In the genomic region with DNA sequence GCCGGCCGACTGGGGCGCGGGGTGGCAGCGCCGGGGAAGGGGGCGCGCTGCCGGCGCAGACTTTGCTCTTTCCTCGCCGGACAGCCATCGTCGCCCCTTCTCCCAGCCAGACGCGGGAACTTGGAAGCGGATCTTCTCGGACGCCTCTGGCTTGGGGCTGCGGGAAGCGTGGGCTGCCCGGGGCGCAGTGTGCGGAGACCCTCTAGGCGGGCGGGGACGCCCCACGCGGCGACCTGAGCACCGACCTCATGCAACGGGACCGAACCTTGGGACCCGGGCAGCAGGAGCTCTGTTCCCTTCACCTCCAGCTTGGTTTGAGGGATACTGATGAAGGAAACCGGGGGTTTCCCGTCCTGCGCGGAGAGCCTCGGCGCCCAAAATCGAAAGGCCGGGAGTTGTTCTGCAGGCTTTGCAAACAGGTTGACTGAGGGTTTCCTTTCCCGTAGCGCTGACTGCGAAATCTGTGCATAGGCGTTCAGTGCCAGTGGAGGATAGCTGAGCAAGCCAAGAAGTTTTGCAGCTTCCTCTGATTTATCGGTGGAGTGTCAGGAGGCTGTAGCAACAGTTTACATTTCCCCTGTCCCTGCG, we compare ENCODE assay signal across 11 cellular contexts. TPM values are rescaled to one million over a fixed set of nuclear protein-coding genes. Genes with fewer than 3 reads are reported as not detected.
DNase-seq lines count a peak whose midpoint lies in the region; ATAC-seq lines count a peak whose summit lies in the region.
"Had no signal": no experiment of that assay in that cellular context is flagged by ENCODE, and none has a peak within 500 bp of the region (broad histone marks: within the 10 kb centered on the region; RNA-seq: fewer than 3 reads in every experiment).

No MANE protein-coding gene starts in this region.

- H3K4me3 ChIP-seq in iPS-15b (ENCODE audit: low read depth, low read length) (peak overlapping the region; percentile 67), skin epidermis (peak overlapping the region; percentile 1 to 37 (median 17))
- H3K4me3 ChIP-seq: SK-N-MC had no signal

- H3K4me3 Mint-ChIP-seq in activated naive CD8-positive, alpha-beta T cell treated with anti-CD3 and anti-CD28 coated beads for 36 hours = peak overlapping the region; percentile 10

- H3K27ac ChIP-seq in skin epidermis = no peak overlapping the region
- H3K27ac ChIP-seq: SK-N-MC had no signal

- H3K36me3 ChIP-seq in iPS-15b (ENCODE audit: control insufficient read depth, insufficient read depth, low read length) = no peaks in the 10 kb centered on the region

- H3K9ac ChIP-seq in iPS-15b (ENCODE audit: low read depth, low read length) = peak overlapping the region; percentile 43

- DNase-seq in NCI-H1092 treated with DMSO at 0.1 percent for 48 hours (lab: John Stamatoyannopoulos, UW) (peak; percentile 11), NCI-H1092 (lab: John Stamatoyannopoulos, UW) (no peak), pons (ENCODE audit: low spot score) (no peak), NCI-H226 (no peak)
- peak; percentile 4 for DNase-seq in activated naive CD8-positive, alpha-beta T cell treated with anti-CD3 and anti-CD28 coated beads for 36 hours
- DNase-seq: stimulated activated naive CD4-positive, alpha-beta T cell had no signal

- H3K9me3 ChIP-seq in iPS-15b (ENCODE audit: control insufficient read depth, insufficient read depth, low read length) = no peaks in the 10 kb centered on the region

- H3K9me3 Mint-ChIP-seq in activated naive CD8-positive, alpha-beta T cell treated with anti-CD3 and anti-CD28 coated beads for 36 hours = no peaks in the 10 kb centered on the region

- H3K4me1 Mint-ChIP-seq in activated naive CD8-positive, alpha-beta T cell treated with anti-CD3 and anti-CD28 coated beads for 36 hours = peaks cover 5% of the 10 kb centered on the region

- H3K36me3 Mint-ChIP-seq in activated naive CD8-positive, alpha-beta T cell treated with anti-CD3 and anti-CD28 coated beads for 36 hours = no peaks in the 10 kb centered on the region

- peaks cover 60% of the 10 kb centered on the region for H3K27me3 ChIP-seq in iPS-15b (ENCODE audit: control insufficient read depth, insufficient read depth, low read length)

- peaks cover 86% of the 10 kb centered on the region for H3K27me3 Mint-ChIP-seq in activated naive CD8-positive, alpha-beta T cell treated with anti-CD3 and anti-CD28 coated beads for 36 hours

- H3K27ac Mint-ChIP-seq in activated naive CD8-positive, alpha-beta T cell treated with anti-CD3 and anti-CD28 coated beads for 36 hours = no peak overlapping the region

- ATAC-seq in GM21526 (IDR thresholded peaks at IDR 0.05; ENCODE audit: low FRiP score, unreplicated experiment) = no peak

- H3K4me1 ChIP-seq in iPS-15b (ENCODE audit: control insufficient read depth, insufficient read depth, low read length) = peaks cover 7% of the 10 kb centered on the region

RNA-seq across cellular contexts. Expression of gene THSD7B, which starts 0.5 kb away (rescaled TPM):
- not detected for total RNA-seq in activated naive CD8-positive, alpha-beta T cell treated with anti-CD3 and anti-CD28 coated beads for 36 hours
- total RNA-seq: mononuclear cell had no signal

Comparison
In these comparisons a context has a peak if more than half of its experiments do, and no peak if none do; other contexts are left out.
1. DNase-seq: peak in NCI-H1092 treated with DMSO at 0.1 percent for 48 hours (single experiment) and activated naive CD8-positive, alpha-beta T cell treated with anti-CD3 and anti-CD28 coated beads for 36 hours (single experiment); none in NCI-H1092 (single experiment), pons (single experiment) and NCI-H226 (single experiment).